In genomic region chr10:24681476-24682088, GRCh38 we compare ENCODE assay signal across 16 cellular contexts. TPM values are rescaled to one million over a fixed set of nuclear protein-coding genes. Genes with fewer than 3 reads are reported as not detected.
DNase-seq lines count a peak whose midpoint lies in the region; ATAC-seq and TF ChIP-seq lines count a peak whose summit lies in the region.
"Had no signal": no experiment of that assay in that cellular context is flagged by ENCODE, and none has a peak within 500 bp of the region (broad histone marks: within the 10 kb centered on the region; RNA-seq: fewer than 3 reads in every experiment).

No MANE protein-coding gene starts in this region.

- H3K9me3 Mint-ChIP-seq in chondrocyte (ENCODE audit: low read depth), result peaks cover 3% of the 10 kb centered on the region

- no peak overlapping the region for H3K4me3 Mint-ChIP-seq in chondrocyte (ENCODE audit: unreplicated experiment)
- H3K4me3 Mint-ChIP-seq: CD14-positive monocyte had no signal

- 12% methylated on average over 6 of the region's 6 CpGs for WGBS in prostate gland

- in situ Hi-C loops in ACHN (cut with HindIII; ENCODE audit: low pct_ligation_motif_present, low pct_unique_long_range_greater_than_20kb, low sequenced_read_pairs), result no loop called here

- H3K4me1 Mint-ChIP-seq in chondrocyte (ENCODE audit: low read depth), result peaks cover 41% of the 10 kb centered on the region

- TF ChIP-seq POLR2A in prostate gland (IDR thresholded peaks at IDR 0.05), result no peak

- H3K27me3 ChIP-seq in prostate gland (replicated peaks; ENCODE audit: insufficient read depth), result no peaks in the 10 kb centered on the region
- H3K27me3 ChIP-seq: tibial artery had no signal

- intact Hi-C loops in prostate gland (cut with DNase I), result no loop called here

- no peaks in the 10 kb centered on the region for H3K27me3 Mint-ChIP-seq in chondrocyte (ENCODE audit: low read depth)

- no peaks in the 10 kb centered on the region for H3K36me3 ChIP-seq in prostate gland
- H3K36me3 ChIP-seq: tibial artery had no signal

- H3K4me1 ChIP-seq in prostate gland (replicated peaks), result no peaks in the 10 kb centered on the region

- DNase-seq in NCI-H2107 treated with DMSO at 0.1 percent for 48 hours (lab: John Stamatoyannopoulos, UW; ENCODE audit: unreplicated experiment) (peak; percentile 7), NCI-H2107 (lab: John Stamatoyannopoulos, UW) (no peak), NCI-H82 (lab: John Stamatoyannopoulos, UW) (peak; percentile 86), chondrocyte (ENCODE audit: low spot score) (no peak), prostate gland (ENCODE audit: low spot score) (peak; percentile 52), ACHN (no peak), NCI-H1048 (lab: John Stamatoyannopoulos, UW) (no peak)
- DNase-seq: activated CD4-positive, alpha-beta T cell treated with anti-CD3 and anti-CD28 coated beads, Interleukin-2, amount 50 U/mL, for 4 hours; activated T-cell treated with anti-CD3 and anti-CD28 coated beads, Interleukin-2, amount 50 U/mL, for 48 hours; cerebellar nuclear complex; NCI-H2081 treated with DMSO at 0.1 percent for 48 hours; SK-N-SH; stimulated activated CD4-positive, alpha-beta T cell treated with anti-CD3 and anti-CD28 coated beads, Interleukin-4, amount 100 ng/mL, for 4 hours; tibial artery had no signal

- no peak for ATAC-seq in GM18858 (IDR thresholded peaks at IDR 0.05; ENCODE audit: unreplicated experiment)

- TF ChIP-seq CTCF in chondrocyte (IDR thresholded peaks at IDR 0.05), result no peak
- TF ChIP-seq CTCF in prostate gland (IDR thresholded peaks at IDR 0.05), result no peak

- H3K27ac ChIP-seq in prostate gland, result no peak overlapping the region
- H3K27ac ChIP-seq: tibial artery had no signal

- H3K4me3 ChIP-seq in prostate gland, result no peak overlapping the region
- H3K4me3 ChIP-seq: tibial artery had no signal

- H3K36me3 Mint-ChIP-seq in chondrocyte (ENCODE audit: low read depth), result no peaks in the 10 kb centered on the region

- no peaks in the 10 kb centered on the region for H3K9me3 ChIP-seq in prostate gland
- H3K9me3 ChIP-seq: SK-N-SH, tibial artery had no signal

- peak overlapping the region; percentile 55 for H3K27ac Mint-ChIP-seq in chondrocyte (ENCODE audit: unreplicated experiment)

RNA-seq across cellular contexts. Expression of gene ARHGAP21, which starts 42.1 kb away (rescaled TPM):
- 97.7 to 162 TPM (median 108 TPM) in 3 replicates for total RNA-seq in chondrocyte
- 10 to 100 TPM; 42.3 to 44.3 TPM for total RNA-seq in prostate gland

Comparison
In these comparisons a context has a peak if more than half of its experiments do, and no peak if none do; other contexts are left out.
1. DNase-seq: peak in NCI-H2107 treated with DMSO at 0.1 percent for 48 hours (single experiment), NCI-H82 (single experiment) and prostate gland (single experiment); none in NCI-H2107 (single experiment), chondrocyte (single experiment), ACHN (single experiment) and NCI-H1048 (single experiment).